ENCODE assay signal across 20 cellular contexts in the genomic region with DNA sequence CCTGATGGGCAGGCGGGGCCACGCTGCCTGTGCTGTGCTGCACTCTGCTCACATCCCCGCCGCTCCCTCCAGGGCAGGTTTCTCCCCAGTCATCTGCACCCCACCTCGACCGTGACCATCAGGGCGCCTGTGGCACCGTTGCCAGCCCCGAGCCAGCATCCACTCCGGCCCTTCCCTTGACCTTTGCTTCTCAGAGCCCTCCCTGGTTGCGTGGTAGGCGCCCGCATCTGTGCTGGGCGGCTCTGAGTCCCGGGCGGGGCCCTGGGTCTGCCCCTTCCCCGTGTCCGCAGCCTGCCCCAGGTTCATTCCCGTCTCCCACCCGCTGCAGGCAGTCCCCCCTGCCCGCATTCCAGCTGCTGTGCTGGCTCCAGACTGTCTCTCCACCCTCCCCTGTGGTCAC. TPM values are rescaled to one million over a fixed set of nuclear protein-coding genes. Genes with fewer than 3 reads are reported as not detected.
"Had no signal": no experiment of that assay in that cellular context is flagged by ENCODE, and none has a peak within 500 bp of the region (broad histone marks: within the 10 kb centered on the region; RNA-seq: fewer than 3 reads in every experiment).

No MANE protein-coding gene starts in this region.

- FAIRE-seq: endometrium, frontal cortex had no signal

- DNase-seq: activated CD4-positive, alpha-beta T cell treated with anti-CD3 and anti-CD28 coated beads, Interleukin-2, amount 50 U/mL, for 1 hour; activated CD4-positive, CD25-positive, alpha-beta regulatory T cell treated with anti-CD3 and anti-CD28 coated beads, Interleukin-2, amount 50 U/mL, for 72 hours; activated CD8-positive, alpha-beta memory T cell treated with anti-CD3 and anti-CD28 coated beads, Interleukin-2, amount 50 U/mL, for 4 hours; activated naive CD4-positive, alpha-beta T cell treated with anti-CD3 and anti-CD28 coated beads, Interleukin-2, amount 10 ng/mL, durations not matched to agents 7 days and 5 days; activated T-cell treated with anti-CD3 and anti-CD28 coated beads, Interleukin-2, amount 50 U/mL, for 4 hours; cerebellar nuclear complex; cortex of kidney; stimulated activated naive CD4-positive, alpha-beta T cell treated with Interleukin-2 at 50 U/mL for 16 hours; T-helper 1 cell; tibial artery; uterus had no signal

- H3K27me3 ChIP-seq: ascending aorta, tibial artery, uterus had no signal

- H3K27ac ChIP-seq: ascending aorta, tibial artery, uterus had no signal

- H3K9me3 ChIP-seq: ascending aorta, tibial artery, uterus had no signal

- H3K4me3 ChIP-seq: ascending aorta, lung, tibial artery, uterus had no signal

- ATAC-seq: activated T-cell treated with anti-CD3 and anti-CD28 coated beads, Interleukin-2, amount 50 U/mL, for 4 hours; sciatic nerve; SK-N-SH treated with all-trans-retinoic acid at 6 μM for 48 hours had no signal

- H3K36me3 ChIP-seq: uterus had no signal

RNA-seq across cellular contexts. Expression of gene ZNF750, which starts 33.2 kb away (rescaled TPM):
- total RNA-seq: activated T-cell treated with anti-CD3 and anti-CD28 coated beads, Interleukin-2, amount 50 U/mL, for 4 hours; ascending aorta; frontal cortex; neural crest cell; osteocyte; sciatic nerve; subcutaneous adipose tissue had no signal
